ENCODE assay signal across 7 cellular contexts in genomic region chr3:156553705-156554356, GRCh38. TPM values are rescaled to one million over a fixed set of nuclear protein-coding genes. Genes with fewer than 3 reads are reported as not detected.
DNase-seq lines count a peak whose midpoint lies in the region; ATAC-seq and TF ChIP-seq lines count a peak whose summit lies in the region.

No MANE protein-coding gene starts in this region.

- ATAC-seq in body of pancreas (peak; percentile 36), HG02884 (IDR thresholded peaks at IDR 0.05; ENCODE audit: unreplicated experiment) (no peak)

- H3K4me1 ChIP-seq in body of pancreas (peaks cover 49% of the 10 kb centered on the region), vagina (peaks cover 51% of the 10 kb centered on the region)

- TF ChIP-seq CTCF in body of pancreas (IDR thresholded peaks at IDR 0.05) (no peak), vagina (IDR thresholded peaks at IDR 0.05) (no peak)

- peak in 1 of 3 donors; percentile 15 for TF ChIP-seq POLR2A in body of pancreas (IDR thresholded peaks at IDR 0.05)
- TF ChIP-seq POLR2A in vagina (IDR thresholded peaks at IDR 0.05) = no peak

- DNase-seq in GM04504 (ENCODE audit: low read depth) (peak; percentile 40), NAMALWA (ENCODE audit: low spot score) (peak; percentile 56), body of pancreas (peak; percentile 43 to 67 (median 56)), lung microvascular endothelial cell (ENCODE audit: low read depth in 2 of 2) (peak; percentile 62 to 65), vagina (ENCODE audit: extremely low spot score in 2 of 2) (no peak), substantia nigra (lab: John Stamatoyannopoulos, UW) (no peak)

- no peaks in the 10 kb centered on the region for H3K27me3 ChIP-seq in body of pancreas
- H3K27me3 ChIP-seq in vagina = no peaks in the 10 kb centered on the region

- H3K27ac ChIP-seq in body of pancreas (peak overlapping the region in 3 of 4 donors; percentile 91 to 98 (median 95)), vagina (peak overlapping the region; percentile 76), substantia nigra (ENCODE audit: low read depth, low read length, poor library complexity, severe bottlenecking) (no peak overlapping the region)

- WGBS in body of pancreas, 2 donors = 7 to 16% methylated on average over 11 of the region's 11 CpGs

- intact Hi-C loops in body of pancreas (cut with DNase I) (no loop called here), vagina (cut with DNase I) (loop anchor here (5.0 to 10.0 kb wide), 2 partner anchors 118 to 581 kb away; partner anchors contain the start of gene TIPARP)

- H3K4me3 ChIP-seq in body of pancreas (peak overlapping the region; percentile 54 to 70), vagina (peak overlapping the region; percentile 79 to 85)

- H3K9me3 ChIP-seq in body of pancreas = no peaks in the 10 kb centered on the region
- H3K9me3 ChIP-seq in vagina = no peaks in the 10 kb centered on the region

- H3K36me3 ChIP-seq in body of pancreas (replicated peaks in 1 of 2; ENCODE audit: insufficient read depth in 1 of 2, low read depth in 2 of 2) (no peaks in the 10 kb centered on the region), vagina (no peaks in the 10 kb centered on the region)

RNA-seq across cellular contexts. Expression of gene SSR3, which starts 1.1 kb away (rescaled TPM):
- total RNA-seq in body of pancreas (10 to 100 TPM; 77.1 to 97.5 TPM), lung microvascular endothelial cell (130 and 141 TPM in 2 replicates), vagina (68.0 TPM)

Comparison
In these comparisons a context has a peak if more than half of its experiments do, and no peak if none do; other contexts are left out.
1. DNase-seq: peak in GM04504 (single experiment), NAMALWA (single experiment), body of pancreas (4 of 4) and lung microvascular endothelial cell (2 of 2); none in vagina (0 of 2) and substantia nigra (0 of 49).